In genomic region chr11:66904561-66904960, GRCh38 we compare ENCODE assay signal across 23 cellular contexts. TPM values are rescaled to one million over a fixed set of nuclear protein-coding genes. Genes with fewer than 3 reads are reported as not detected.
DNase-seq lines count a peak whose midpoint lies in the region; ATAC-seq and TF ChIP-seq lines count a peak whose summit lies in the region.
"Had no signal": no experiment of that assay in that cellular context is flagged by ENCODE, and none has a peak within 500 bp of the region (broad histone marks: within the 10 kb centered on the region; RNA-seq: fewer than 3 reads in every experiment).

No MANE protein-coding gene starts in this region.

- no peak for TF ChIP-seq EP300 in transverse colon (IDR thresholded peaks at IDR 0.05; ENCODE audit: low read depth)

- DNase-seq in HCT116 (ENCODE audit: low read depth, low spot score) (no peak), amniotic epithelial cell (ENCODE audit: low read depth) (peak; percentile 30), esophagus squamous epithelium (lab: John Stamatoyannopoulos, UW) (no peak), transverse colon (no peak), ascending aorta (ENCODE audit: low spot score in 2 of 2) (no peak), NCI-H345 treated with DMSO at 0.1 percent for 48 hours (lab: John Stamatoyannopoulos, UW; ENCODE audit: unreplicated experiment) (no peak)
- DNase-seq in stimulated activated CD4-positive, alpha-beta T cell treated with anti-CD3 and anti-CD28 coated beads, Interleukin-15, amount 100 ng/mL, for 24 hours = no peak
- DNase-seq: activated CD4-positive, alpha-beta T cell treated with anti-CD3 and anti-CD28 coated beads, Interleukin-2, amount 50 U/mL, for 4 hours; activated CD4-positive, CD25-positive, alpha-beta regulatory T cell; activated naive CD4-positive, alpha-beta T cell treated with anti-CD3 and anti-CD28 coated beads for 36 hours; islet precursor cell; lower lobe of right lung; natural killer cell; NCI-H1092; NCI-H187; NCI-H2171 treated with DMSO at 0.1 percent for 48 hours; NCI-H524 treated with DMSO at 0.1 percent for 48 hours; occipital lobe; psoas muscle; stimulated activated naive CD8-positive, alpha-beta T cell treated with anti-CD3 and anti-CD28 coated beads, Interleukin-15, amount 100 ng/mL, for 72 hours; trophoblast cell had no signal

- no peak for TF ChIP-seq RAD21 in HCT116 (IDR thresholded peaks at IDR 0.05; ENCODE audit: low read depth)

- H3K27ac ChIP-seq in HCT116 (ENCODE audit: low read depth, low read length) (peak overlapping the region; percentile 53), esophagus squamous epithelium (peak overlapping the region; percentile 82 to 88 (median 84)), transverse colon (peak overlapping the region; percentile 44 to 56 (median 47)), ascending aorta (no peak overlapping the region)
- H3K27ac ChIP-seq: adrenal gland, lower lobe of right lung, psoas muscle, SJSA1 had no signal

- H3K4me2 ChIP-seq in HCT116 (ENCODE audit: low read length) = peak overlapping the region; percentile 80

- H3K9me2 ChIP-seq in HCT116 (ENCODE audit: insufficient read depth) = no peaks in the 10 kb centered on the region

- ATAC-seq in HCT116 = 0 out of 2 replicates have a peak, but pooled peaks have one; percentile 13
- ATAC-seq: lower lobe of right lung; natural killer cell; psoas muscle; stimulated activated naive CD8-positive, alpha-beta T cell treated with anti-CD3 and anti-CD28 coated beads, Interleukin-15, amount 100 ng/mL, for 72 hours had no signal

- RAD21 ChIA-PET in HCT116 (lab: Charles Lee; ENCODE audit: low non-redundant PET in 1 of 2, low total read pairs in 2 of 2, uncharacterized antibody in 2 of 2, unreplicated experiment in 2 of 2) = no interaction called here

- no TSS peak for BruUV-seq in HCT116 (replicated peaks; lab: Mats Ljungman, UMichigan)

- H3K4me3 ChIP-seq in HCT116 (replicated peaks in 1 of 2; ENCODE audit: low read depth in 1 of 2, low read length in 2 of 2) = peak overlapping the region in 1 of 2 experiments; percentile 42; a peak in 2 of 4 replicates
- H3K4me3 ChIP-seq in esophagus squamous epithelium = no peak overlapping the region
- H3K4me3 ChIP-seq in transverse colon = no peak overlapping the region
- H3K4me3 ChIP-seq in ascending aorta = no peak overlapping the region
- H3K4me3 ChIP-seq: adrenal gland, lower lobe of right lung, psoas muscle, SJSA1 had no signal

- peaks cover 38 to 63% of the 10 kb centered on the region in 2 experiments for H3K4me1 ChIP-seq in HCT116 (ENCODE audit: control insufficient read depth in 1 of 2, insufficient read depth in 2 of 2, low read length in 2 of 2)
- H3K4me1 ChIP-seq in esophagus squamous epithelium = peaks cover 19 to 54% (median 20%) of the 10 kb centered on the region in 3 donors
- peaks cover 0 to 9% (median 0%) of the 10 kb centered on the region in 4 donors for H3K4me1 ChIP-seq in transverse colon
- H3K4me1 ChIP-seq in ascending aorta = no peaks in the 10 kb centered on the region
- H3K4me1 ChIP-seq: lower lobe of right lung had no signal

- H4K20me1 ChIP-seq in HCT116 (ENCODE audit: insufficient read depth) = no peaks in the 10 kb centered on the region

- intact Hi-C loops in HCT116 (cut with micrococcal nuclease) = no loop called here
- intact Hi-C loops in esophagus squamous epithelium (cut with DNase I) = no loop called here
- intact Hi-C loops in transverse colon (cut with DNase I; ENCODE audit: low total_unique reads) = no loop called here
- intact Hi-C loops in ascending aorta (cut with DNase I) = no loop called here

- 64 to 66% methylated on average over 6 of the region's 6 CpGs for WGBS in esophagus squamous epithelium, 2 donors
- WGBS in transverse colon (ENCODE audit: low coverage in 1 of 2), 2 donors = 79 to 88% methylated on average over 4 to 6 of the region's 6 CpGs

- H2AFZ ChIP-seq in HCT116 (ENCODE audit: low read depth, low read length, poor library complexity, severe bottlenecking) = no peak overlapping the region

- in situ Hi-C loops in transverse colon (cut with MboI; ENCODE audit: low pct_ligation_motif_present in 1 of 4, low pct_unique_long_range_greater_than_20kb in 1 of 4, low sequenced_read_pairs in 3 of 4) = no loop called here

- CTCF ChIA-PET in HCT116 (lab: Charles Lee) = no interaction called here

- TF ChIP-seq POLR2A in HCT116 (IDR thresholded peaks at IDR 0.05; ENCODE audit: borderline replicate concordance, extremely low read depth, insufficient read depth, insufficient read length) (no peak), esophagus squamous epithelium (IDR thresholded peaks at IDR 0.05) (no peak), transverse colon (IDR thresholded peaks at IDR 0.05) (no peak)

- POLR2A ChIA-PET in HCT116 (lab: Charles Lee) = interaction anchor here (1.2 kb wide), 1 partner anchor 19 kb away, joined by 3 read pairs; no protein-coding TSS in a partner anchor

- no peaks in the 10 kb centered on the region for H3K79me2 ChIP-seq in HCT116 (ENCODE audit: insufficient read depth, low read length)

- H3K27me3 ChIP-seq in HCT116 (ENCODE audit: insufficient read depth, low read length) = no peaks in the 10 kb centered on the region
- no peaks in the 10 kb centered on the region for H3K27me3 ChIP-seq in esophagus squamous epithelium
- no peaks in the 10 kb centered on the region for H3K27me3 ChIP-seq in transverse colon
- no peaks in the 10 kb centered on the region for H3K27me3 ChIP-seq in ascending aorta
- H3K27me3 ChIP-seq: adrenal gland, SJSA1 had no signal

- H3K9me3 ChIP-seq in HCT116 (ENCODE audit: control insufficient read depth in 1 of 2, insufficient read depth in 1 of 2, low read depth in 1 of 2, low read length in 2 of 2) (no peaks in the 10 kb centered on the region), esophagus squamous epithelium (no peaks in the 10 kb centered on the region), transverse colon (no peaks in the 10 kb centered on the region), ascending aorta (no peaks in the 10 kb centered on the region)
- H3K9me3 ChIP-seq: adrenal gland, lower lobe of right lung, psoas muscle, SJSA1 had no signal

- no peak for TF ChIP-seq CTCF in HCT116 (IDR thresholded peaks at IDR 0.05 in 2 of 3, conservative IDR thresholded peaks at IDR 0.05 in 1 of 3; ENCODE audit: borderline replicate concordance in 1 of 3, insufficient read depth in 1 of 3, low read depth in 2 of 3, low read length in 2 of 3)
- no peak for TF ChIP-seq CTCF in esophagus squamous epithelium (IDR thresholded peaks at IDR 0.05)
- TF ChIP-seq CTCF in transverse colon (IDR thresholded peaks at IDR 0.05) = no peak
- TF ChIP-seq CTCF in ascending aorta (IDR thresholded peaks at IDR 0.05) = no peak

- peak overlapping the region; percentile 48; the same call in 1 of the 2 replicates for H3K9ac ChIP-seq in HCT116 (ENCODE audit: low read length)

- H3K36me3 ChIP-seq in HCT116 (ENCODE audit: control insufficient read depth in 1 of 2, insufficient read depth in 2 of 2, low read length in 2 of 2) (no peaks in the 10 kb centered on the region), esophagus squamous epithelium (no peaks in the 10 kb centered on the region), transverse colon (no peaks in the 10 kb centered on the region), ascending aorta (no peaks in the 10 kb centered on the region)
- H3K36me3 ChIP-seq: adrenal gland, lower lobe of right lung, SJSA1 had no signal

TF ChIP-seq in HCT116, 20 proteins besides CTCF, POLR2A, EP300 and RAD21:
- no peak for TF ChIP-seq POLR2AphosphoS5 (IDR thresholded peaks at IDR 0.05; ENCODE audit: low read depth, low read length)
- peak; percentile 23; the same call in 1 of the 2 replicates for TF ChIP-seq CBX3 (IDR thresholded peaks at IDR 0.05; ENCODE audit: low read depth)

RNA-seq across cellular contexts. Expression of gene LRFN4, which starts 47.7 kb away (rescaled TPM):
- total RNA-seq in HCT116 (2021; ENCODE audit: unreplicated experiment) (55.4 TPM), esophagus squamous epithelium (10 to 100 TPM in 1 of 4 donors, 1 to 10 TPM in 3; 6.7 to 13.5 (median 7.2) TPM), transverse colon (10 to 100 TPM; 14.3 to 52.3 (median 22.6) TPM), ascending aorta (60.5 TPM)
- 28.7 and 30.2 TPM in 2 replicates for polyA plus RNA-seq in HCT116 (2012)

RNA-seq across cellular contexts. Expression of gene PC, which starts 53.6 kb away (rescaled TPM):
- 24.1 TPM for total RNA-seq in HCT116 (2021; ENCODE audit: unreplicated experiment)
- 23.7 and 26.8 TPM in 2 replicates for polyA plus RNA-seq in HCT116 (2012)
- 10 to 100 TPM; 13.5 to 43.0 (median 27.5) TPM for total RNA-seq in esophagus squamous epithelium
- total RNA-seq in transverse colon = 100 to 1,000 TPM in 1 of 4 donors, 10 to 100 TPM in 3; 14.9 to 246 (median 38.1) TPM
- total RNA-seq in ascending aorta = 13.5 TPM

Comparison
In these comparisons a context has a peak if more than half of its experiments do, and no peak if none do; other contexts are left out.
1. H3K27ac ChIP-seq: peak in HCT116 (single experiment), esophagus squamous epithelium (4 of 4) and transverse colon (4 of 4); none in ascending aorta (0 of 2).